ENCODE assay signal across 2 cellular contexts in the genomic region with DNA sequence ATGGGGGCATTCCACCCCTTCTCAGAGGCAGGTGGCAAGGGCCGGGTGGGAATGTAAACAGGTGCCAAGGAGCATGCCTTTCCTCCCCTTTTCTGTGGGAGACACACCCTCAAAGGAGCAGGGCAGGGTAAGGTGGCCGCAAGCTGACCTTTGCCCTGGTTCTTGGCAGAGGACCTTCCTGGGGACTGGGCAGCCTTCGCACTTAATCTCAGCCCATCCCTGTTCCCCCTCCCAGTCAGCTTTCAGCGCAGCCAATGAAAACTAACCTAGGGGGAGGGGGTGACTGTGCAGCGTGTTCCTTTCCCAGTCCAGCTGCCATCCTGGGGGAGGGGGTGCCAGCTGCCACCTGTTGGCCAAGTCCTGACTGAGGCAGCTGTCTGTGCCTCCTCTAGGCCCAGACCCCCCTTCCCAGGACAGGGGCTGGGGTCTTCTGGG.
TF ChIP-seq lines count a peak whose summit lies in the region.

No MANE protein-coding gene starts in this region.

TF ChIP-seq in GM23338, 12 proteins besides CTCF, POLR2A, EP300 and RAD21 (continues in another document):
- TF ChIP-seq POLR2AphosphoS5 (IDR thresholded peaks at IDR 0.05; ENCODE audit: low read depth): no peak
- no peak for TF ChIP-seq EZH2 (IDR thresholded peaks at IDR 0.05; ENCODE audit: low read depth, unreplicated experiment)
- no peak for TF ChIP-seq JUNB (IDR thresholded peaks at IDR 0.05; ENCODE audit: unreplicated experiment)
- TF ChIP-seq, protein P1, sequence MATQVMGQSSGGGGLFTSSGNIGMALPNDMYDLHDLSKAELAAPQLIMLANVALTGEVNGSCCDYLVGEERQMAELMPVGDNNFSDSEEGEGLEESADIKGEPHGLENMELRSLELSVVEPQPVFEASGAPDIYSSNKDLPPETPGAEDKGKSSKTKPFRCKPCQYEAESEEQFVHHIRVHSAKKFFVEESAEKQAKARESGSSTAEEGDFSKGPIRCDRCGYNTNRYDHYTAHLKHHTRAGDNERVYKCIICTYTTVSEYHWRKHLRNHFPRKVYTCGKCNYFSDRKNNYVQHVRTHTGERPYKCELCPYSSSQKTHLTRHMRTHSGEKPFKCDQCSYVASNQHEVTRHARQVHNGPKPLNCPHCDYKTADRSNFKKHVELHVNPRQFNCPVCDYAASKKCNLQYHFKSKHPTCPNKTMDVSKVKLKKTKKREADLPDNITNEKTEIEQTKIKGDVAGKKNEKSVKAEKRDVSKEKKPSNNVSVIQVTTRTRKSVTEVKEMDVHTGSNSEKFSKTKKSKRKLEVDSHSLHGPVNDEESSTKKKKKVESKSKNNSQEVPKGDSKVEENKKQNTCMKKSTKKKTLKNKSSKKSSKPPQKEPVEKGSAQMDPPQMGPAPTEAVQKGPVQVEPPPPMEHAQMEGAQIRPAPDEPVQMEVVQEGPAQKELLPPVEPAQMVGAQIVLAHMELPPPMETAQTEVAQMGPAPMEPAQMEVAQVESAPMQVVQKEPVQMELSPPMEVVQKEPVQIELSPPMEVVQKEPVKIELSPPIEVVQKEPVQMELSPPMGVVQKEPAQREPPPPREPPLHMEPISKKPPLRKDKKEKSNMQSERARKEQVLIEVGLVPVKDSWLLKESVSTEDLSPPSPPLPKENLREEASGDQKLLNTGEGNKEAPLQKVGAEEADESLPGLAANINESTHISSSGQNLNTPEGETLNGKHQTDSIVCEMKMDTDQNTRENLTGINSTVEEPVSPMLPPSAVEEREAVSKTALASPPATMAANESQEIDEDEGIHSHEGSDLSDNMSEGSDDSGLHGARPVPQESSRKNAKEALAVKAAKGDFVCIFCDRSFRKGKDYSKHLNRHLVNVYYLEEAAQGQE (IDR thresholded peaks at IDR 0.05; ENCODE audit: unreplicated experiment): no peak
- no peak for TF ChIP-seq ZNF331 (CRISPR knock-in tag; IDR thresholded peaks at IDR 0.05; ENCODE audit: low read depth)
- TF ChIP-seq, protein P2, sequence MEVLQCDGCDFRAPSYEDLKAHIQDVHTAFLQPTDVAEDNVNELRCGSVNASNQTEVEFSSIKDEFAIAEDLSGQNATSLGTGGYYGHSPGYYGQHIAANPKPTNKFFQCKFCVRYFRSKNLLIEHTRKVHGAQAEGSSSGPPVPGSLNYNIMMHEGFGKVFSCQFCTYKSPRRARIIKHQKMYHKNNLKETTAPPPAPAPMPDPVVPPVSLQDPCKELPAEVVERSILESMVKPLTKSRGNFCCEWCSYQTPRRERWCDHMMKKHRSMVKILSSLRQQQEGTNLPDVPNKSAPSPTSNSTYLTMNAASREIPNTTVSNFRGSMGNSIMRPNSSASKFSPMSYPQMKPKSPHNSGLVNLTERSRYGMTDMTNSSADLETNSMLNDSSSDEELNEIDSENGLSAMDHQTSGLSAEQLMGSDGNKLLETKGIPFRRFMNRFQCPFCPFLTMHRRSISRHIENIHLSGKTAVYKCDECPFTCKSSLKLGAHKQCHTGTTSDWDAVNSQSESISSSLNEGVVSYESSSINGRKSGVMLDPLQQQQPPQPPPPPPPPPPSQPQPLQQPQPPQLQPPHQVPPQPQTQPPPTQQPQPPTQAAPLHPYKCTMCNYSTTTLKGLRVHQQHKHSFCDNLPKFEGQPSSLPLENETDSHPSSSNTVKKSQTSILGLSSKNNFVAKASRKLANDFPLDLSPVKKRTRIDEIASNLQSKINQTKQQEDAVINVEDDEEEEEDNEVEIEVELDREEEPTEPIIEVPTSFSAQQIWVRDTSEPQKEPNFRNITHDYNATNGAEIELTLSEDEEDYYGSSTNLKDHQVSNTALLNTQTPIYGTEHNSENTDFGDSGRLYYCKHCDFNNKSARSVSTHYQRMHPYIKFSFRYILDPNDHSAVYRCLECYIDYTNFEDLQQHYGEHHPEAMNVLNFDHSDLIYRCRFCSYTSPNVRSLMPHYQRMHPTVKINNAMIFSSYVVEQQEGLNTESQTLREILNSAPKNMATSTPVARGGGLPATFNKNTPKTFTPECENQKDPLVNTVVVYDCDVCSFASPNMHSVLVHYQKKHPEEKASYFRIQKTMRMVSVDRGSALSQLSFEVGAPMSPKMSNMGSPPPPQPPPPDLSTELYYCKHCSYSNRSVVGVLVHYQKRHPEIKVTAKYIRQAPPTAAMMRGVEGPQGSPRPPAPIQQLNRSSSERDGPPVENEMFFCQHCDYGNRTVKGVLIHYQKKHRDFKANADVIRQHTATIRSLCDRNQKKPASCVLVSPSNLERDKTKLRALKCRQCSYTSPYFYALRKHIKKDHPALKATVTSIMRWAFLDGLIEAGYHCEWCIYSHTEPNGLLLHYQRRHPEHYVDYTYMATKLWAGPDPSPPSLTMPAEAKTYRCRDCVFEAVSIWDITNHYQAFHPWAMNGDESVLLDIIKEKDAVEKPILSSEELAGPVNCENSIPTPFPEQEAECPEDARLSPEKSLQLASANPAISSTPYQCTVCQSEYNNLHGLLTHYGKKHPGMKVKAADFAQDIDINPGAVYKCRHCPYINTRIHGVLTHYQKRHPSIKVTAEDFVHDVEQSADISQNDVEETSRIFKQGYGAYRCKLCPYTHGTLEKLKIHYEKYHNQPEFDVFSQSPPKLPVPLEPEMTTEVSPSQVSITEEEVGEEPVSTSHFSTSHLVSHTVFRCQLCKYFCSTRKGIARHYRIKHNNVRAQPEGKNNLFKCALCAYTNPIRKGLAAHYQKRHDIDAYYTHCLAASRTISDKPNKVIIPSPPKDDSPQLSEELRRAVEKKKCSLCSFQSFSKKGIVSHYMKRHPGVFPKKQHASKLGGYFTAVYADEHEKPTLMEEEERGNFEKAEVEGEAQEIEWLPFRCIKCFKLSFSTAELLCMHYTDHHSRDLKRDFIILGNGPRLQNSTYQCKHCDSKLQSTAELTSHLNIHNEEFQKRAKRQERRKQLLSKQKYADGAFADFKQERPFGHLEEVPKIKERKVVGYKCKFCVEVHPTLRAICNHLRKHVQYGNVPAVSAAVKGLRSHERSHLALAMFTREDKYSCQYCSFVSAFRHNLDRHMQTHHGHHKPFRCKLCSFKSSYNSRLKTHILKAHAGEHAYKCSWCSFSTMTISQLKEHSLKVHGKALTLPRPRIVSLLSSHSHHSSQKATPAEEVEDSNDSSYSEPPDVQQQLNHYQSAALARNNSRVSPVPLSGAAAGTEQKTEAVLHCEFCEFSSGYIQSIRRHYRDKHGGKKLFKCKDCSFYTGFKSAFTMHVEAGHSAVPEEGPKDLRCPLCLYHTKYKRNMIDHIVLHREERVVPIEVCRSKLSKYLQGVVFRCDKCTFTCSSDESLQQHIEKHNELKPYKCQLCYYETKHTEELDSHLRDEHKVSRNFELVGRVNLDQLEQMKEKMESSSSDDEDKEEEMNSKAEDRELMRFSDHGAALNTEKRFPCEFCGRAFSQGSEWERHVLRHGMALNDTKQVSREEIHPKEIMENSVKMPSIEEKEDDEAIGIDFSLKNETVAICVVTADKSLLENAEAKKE (CRISPR knock-in tag; IDR thresholded peaks at IDR 0.05): no peak
- no peak for TF ChIP-seq ZNF114 (CRISPR knock-in tag; IDR thresholded peaks at IDR 0.05)
- no peak for TF ChIP-seq STAT1 (IDR thresholded peaks at IDR 0.05; ENCODE audit: unreplicated experiment)
- TF ChIP-seq EZH2phosphoT487 (IDR thresholded peaks at IDR 0.05; ENCODE audit: unreplicated experiment): no peak
- no peak for TF ChIP-seq NANOG (IDR thresholded peaks at IDR 0.05; ENCODE audit: borderline replicate concordance)

TF ChIP-seq in endothelial cell of umbilical vein, 7 proteins besides CTCF, POLR2A, EP300 and RAD21:
- TF ChIP-seq MYC (IDR thresholded peaks at IDR 0.05; ENCODE audit: low read depth, low read length) (no peak), FOS (IDR thresholded peaks at IDR 0.05; ENCODE audit: borderline replicate concordance, insufficient read depth, low read length) (no peak), POLR2AphosphoS5 (IDR thresholded peaks at IDR 0.05; ENCODE audit: insufficient read depth, low read depth, low read length) (no peak), JUN (IDR thresholded peaks at IDR 0.05; ENCODE audit: borderline replicate concordance, insufficient read depth, insufficient read length, low read depth) (no peak), EZH2 (IDR thresholded peaks at IDR 0.05; ENCODE audit: borderline replicate concordance, low read depth, low read length, severe bottlenecking) (no peak), GATA2 (IDR thresholded peaks at IDR 0.05; ENCODE audit: insufficient read depth, insufficient read length, low read depth, low read length) (no peak)
- TF ChIP-seq, protein P3, sequence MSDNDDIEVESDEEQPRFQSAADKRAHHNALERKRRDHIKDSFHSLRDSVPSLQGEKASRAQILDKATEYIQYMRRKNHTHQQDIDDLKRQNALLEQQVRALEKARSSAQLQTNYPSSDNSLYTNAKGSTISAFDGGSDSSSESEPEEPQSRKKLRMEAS (IDR thresholded peaks at IDR 0.05; ENCODE audit: insufficient read depth, insufficient read length): no peak
